1 cellular context compared by ENCODE assay signal in the genomic region with DNA sequence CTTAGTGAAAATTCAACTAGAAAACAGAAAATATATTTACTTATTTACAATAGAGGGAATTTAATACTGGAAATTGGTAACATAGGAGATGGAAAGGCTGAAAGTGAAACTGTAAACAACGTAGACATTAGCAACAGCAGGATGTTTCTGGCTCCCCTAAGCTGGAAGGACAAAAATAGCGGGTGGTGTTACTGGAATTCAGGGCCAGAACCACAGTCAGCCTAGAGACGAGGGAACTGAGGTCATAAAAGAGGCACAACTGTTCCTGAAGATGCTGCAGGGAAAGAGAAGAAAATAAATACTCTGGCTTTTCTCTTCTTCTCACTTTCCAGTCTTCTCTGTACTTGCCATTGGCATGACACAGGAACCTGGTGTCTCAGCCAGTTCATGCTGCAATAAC.
TF ChIP-seq lines count a peak whose summit lies in the region.

No MANE protein-coding gene starts in this region.

TF ChIP-seq in K562, 482 proteins besides CTCF, POLR2A, EP300 and RAD21 (continued from another document):
- TF ChIP-seq ETS1 (conservative IDR thresholded peaks at IDR 0.05; ENCODE audit: control insufficient read depth, low read depth, low read length) = no peak
